In the genomic region with DNA sequence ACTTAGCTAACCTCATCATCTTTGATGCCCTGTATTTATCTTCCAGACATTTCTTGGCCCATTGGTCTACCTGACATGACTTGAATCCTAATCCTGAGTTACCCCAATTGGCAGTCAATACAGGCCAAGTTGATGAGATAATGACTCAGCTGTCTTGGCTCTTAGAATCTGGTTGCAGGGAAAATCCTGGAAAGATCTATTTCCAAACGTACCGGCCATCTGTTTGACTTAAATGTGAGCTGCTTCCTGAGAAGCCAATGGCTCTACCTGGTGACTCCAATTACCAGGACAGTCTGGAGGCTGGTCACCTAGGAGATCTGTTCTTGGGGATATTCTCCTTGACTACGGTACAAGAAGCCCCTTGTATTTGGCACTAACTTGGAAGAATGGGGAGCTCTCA, we compare ENCODE assay signal across 14 cellular contexts.
DNase-seq lines count a peak whose midpoint lies in the region; ATAC-seq and TF ChIP-seq lines count a peak whose summit lies in the region.
"Had no signal": no experiment of that assay in that cellular context is flagged by ENCODE, and none has a peak within 500 bp of the region (broad histone marks: within the 10 kb centered on the region; RNA-seq: fewer than 3 reads in every experiment).

No MANE protein-coding gene starts in this region.

- H3K4me1 Mint-ChIP-seq in nephron progenitor cell = peaks cover 15% of the 10 kb centered on the region
- H3K4me1 Mint-ChIP-seq: CD4-positive, CD25-positive, alpha-beta regulatory T cell had no signal

- no peak for ATAC-seq in HG03521 (IDR thresholded peaks at IDR 0.05; ENCODE audit: unreplicated experiment)
- ATAC-seq: HepG2 had no signal

- in situ Hi-C loops in GM13976 (cut with MboI; ENCODE audit: low sequenced_read_pairs, unreplicated experiment) = no loop called here

- peaks cover 7% of the 10 kb centered on the region for H3K9me3 ChIP-seq in WERI-Rb-1 (ENCODE audit: severe bottlenecking)

- peak; percentile 45 for DNase-seq in DMS 273 (lab: John Stamatoyannopoulos, UW; ENCODE audit: unreplicated experiment)
- peak; percentile 65 to 87 for DNase-seq in NCI-H524 (lab: John Stamatoyannopoulos, UW)
- DNase-seq in WERI-Rb-1 = peak; percentile 77
- DNase-seq in nephron progenitor cell = no peak
- no peak for DNase-seq in NCI-H1048 (lab: John Stamatoyannopoulos, UW)
- no peak for DNase-seq in GM13976 (ENCODE audit: low spot score)
- DNase-seq: 8988T; CD4-positive, CD25-positive, alpha-beta regulatory T cell; DMS79; HCEC 1CT; HFFc6 had no signal

- no peaks in the 10 kb centered on the region for H3K27me3 ChIP-seq in WERI-Rb-1 (ENCODE audit: insufficient read depth, low read depth, severe bottlenecking)
- H3K27me3 ChIP-seq: BLaER1 treated with 17β-estradiol and CSF1 and Interleukin-3, amounts not matched to agents 10 nM and 100 nM had no signal

- H3K27me3 Mint-ChIP-seq in nephron progenitor cell (ENCODE audit: low read depth, poor library complexity) = peaks cover 7% of the 10 kb centered on the region
- H3K27me3 Mint-ChIP-seq: CD4-positive, CD25-positive, alpha-beta regulatory T cell had no signal

- peak overlapping the region; percentile 41 for H3K27ac Mint-ChIP-seq in nephron progenitor cell
- H3K27ac Mint-ChIP-seq: CD4-positive, CD25-positive, alpha-beta regulatory T cell; HFFc6 had no signal

- no peak overlapping the region for H3K4me3 Mint-ChIP-seq in nephron progenitor cell
- H3K4me3 Mint-ChIP-seq: CD4-positive, CD25-positive, alpha-beta regulatory T cell; HFFc6 had no signal

- no peaks in the 10 kb centered on the region for H3K36me3 ChIP-seq in WERI-Rb-1
- H3K36me3 ChIP-seq: BLaER1 treated with 17β-estradiol and CSF1 and Interleukin-3, amounts not matched to agents 10 nM and 100 nM had no signal

- H3K4me3 ChIP-seq in WERI-Rb-1 (ENCODE audit: low read depth, low read length) = no peak overlapping the region
- H3K4me3 ChIP-seq: BLaER1 treated with 17β-estradiol and CSF1 and Interleukin-3, amounts not matched to agents 10 nM and 100 nM had no signal

- H3K36me3 Mint-ChIP-seq in nephron progenitor cell (ENCODE audit: low read depth) = no peaks in the 10 kb centered on the region
- H3K36me3 Mint-ChIP-seq: CD4-positive, CD25-positive, alpha-beta regulatory T cell had no signal

- peaks cover 16% of the 10 kb centered on the region for H3K9me3 Mint-ChIP-seq in nephron progenitor cell

- no peak overlapping the region for H3K27ac ChIP-seq in WERI-Rb-1
- H3K27ac ChIP-seq: BLaER1 treated with 17β-estradiol and CSF1 and Interleukin-3, amounts not matched to agents 10 nM and 100 nM had no signal

- TF ChIP-seq CTCF in WERI-Rb-1 (IDR thresholded peaks at IDR 0.05; ENCODE audit: low read depth, low read length) (no peak), nephron progenitor cell (IDR thresholded peaks at IDR 0.05) (no peak), GM13976 (IDR thresholded peaks at IDR 0.05; ENCODE audit: borderline replicate concordance, control extremely low read depth, extremely low read depth, insufficient read depth, missing control alignments) (no peak)

Comparison
In these comparisons a context has a peak if more than half of its experiments do, and no peak if none do; other contexts are left out.
1. DNase-seq: peak in DMS 273 (single experiment), NCI-H524 (2 of 2) and WERI-Rb-1 (single experiment); none in nephron progenitor cell (single experiment), NCI-H1048 (single experiment) and GM13976 (single experiment).